8 cellular contexts compared by ENCODE assay signal in the genomic region with DNA sequence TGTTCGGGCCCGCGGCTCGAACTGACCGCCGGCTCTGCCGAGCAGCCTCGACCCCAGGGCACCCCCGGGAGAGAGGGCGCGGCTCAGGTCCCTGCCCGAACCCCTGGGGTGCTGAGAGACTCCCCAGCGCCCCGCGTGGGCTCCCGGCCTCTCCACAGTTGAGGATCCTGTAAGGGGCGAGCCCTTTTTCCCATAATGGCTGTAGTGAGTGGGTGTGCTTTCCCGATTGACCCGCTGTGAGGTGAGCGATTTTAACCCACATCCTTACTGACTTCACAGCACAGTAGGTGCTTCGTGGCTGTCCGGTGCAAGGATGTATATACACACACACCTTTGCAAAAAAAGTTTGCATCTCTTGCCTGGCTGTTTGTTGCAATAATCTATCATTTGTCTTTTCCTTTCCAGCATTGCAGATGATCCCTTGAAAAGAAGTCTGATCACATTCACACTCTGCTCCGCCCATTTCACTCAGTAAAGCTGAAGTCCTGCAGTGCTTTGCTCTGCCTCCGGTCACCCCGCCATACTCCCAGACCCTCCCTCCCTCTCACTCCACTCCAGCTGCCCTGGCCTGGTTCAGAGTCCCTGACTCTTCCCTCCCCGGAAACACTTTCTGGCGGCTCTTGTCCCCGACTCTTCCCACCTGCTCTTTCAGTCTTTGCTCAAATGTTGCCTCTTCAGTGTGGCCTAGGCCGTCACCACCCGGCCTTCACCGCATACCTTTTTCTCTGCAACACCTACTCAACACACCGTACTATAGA. TPM values are rescaled to one million over a fixed set of nuclear protein-coding genes. Genes with fewer than 3 reads are reported as not detected.
DNase-seq lines count a peak whose midpoint lies in the region; ATAC-seq and TF ChIP-seq lines count a peak whose summit lies in the region.

No MANE protein-coding gene starts in this region.

- ATAC-seq in GM18868 (IDR thresholded peaks at IDR 0.05; ENCODE audit: unreplicated experiment) (peak; percentile 7), Panc1 (peak; percentile 25), GM21528 (IDR thresholded peaks at IDR 0.05; ENCODE audit: low FRiP score, unreplicated experiment) (no peak)

- H3K36me3 ChIP-seq in Panc1 (ENCODE audit: control insufficient read depth, insufficient read depth, low read length), result peaks cover 11% of the 10 kb centered on the region
- peaks cover 68% of the 10 kb centered on the region for H3K36me3 ChIP-seq in endodermal cell (ENCODE audit: control insufficient read depth, insufficient read depth, low read length)

- no TSS peak for BruUV-seq in Panc1 (replicated peaks; lab: Mats Ljungman, UMichigan)

- H3K27ac Mint-ChIP-seq in endodermal cell (peak overlapping the region; percentile 11), neural crest cell (ENCODE audit: unreplicated experiment) (no peak overlapping the region)

- DNase-seq in AG04449 (ENCODE audit: low read depth, low spot score), result no peak
- no peak for DNase-seq in Panc1 (ENCODE audit: low read depth, low spot score)
- DNase-seq in endodermal cell, result peak; percentile 72
- no peak for DNase-seq in neural crest cell (ENCODE audit: low read depth, low spot score)
- DNase-seq in DMS153 treated with DMSO at 0.1 percent for 48 hours (lab: John Stamatoyannopoulos, UW; ENCODE audit: unreplicated experiment), result no peak
- DNase-seq in cortex of kidney (lab: John Stamatoyannopoulos, UW), result no peak

- peak overlapping the region; percentile 93 for H3K4me3 ChIP-seq in AG04449 (ENCODE audit: low read depth, low read length)
- peak overlapping the region; percentile 91 to 93 for H3K4me3 ChIP-seq in Panc1 (ENCODE audit: low read depth in 2 of 2, low read length in 2 of 2)
- peak overlapping the region; percentile 99 for H3K4me3 ChIP-seq in endodermal cell (ENCODE audit: low read length)

- H3K9ac ChIP-seq in endodermal cell (ENCODE audit: extremely low read depth, low read length, poor library complexity, severe bottlenecking), result peak overlapping the region; percentile 85

- H3K27me3 Mint-ChIP-seq in endodermal cell (ENCODE audit: insufficient read depth) (no peaks in the 10 kb centered on the region), neural crest cell (ENCODE audit: low read depth) (no peaks in the 10 kb centered on the region)

- CTCF ChIA-PET in AG04449 (lab: Yijun Ruan, JAX) (interaction anchor here (0.6 to 5.6 kb wide), 7 partner anchors 9 to 130 kb away, joined by 3 to 52 read pairs (median 5); no protein-coding TSS in a partner anchor), Panc1 (lab: Charles Lee) (no interaction called here)

- H3K4me1 ChIP-seq in Panc1 (ENCODE audit: control insufficient read depth, insufficient read depth, low read length), result peaks cover 16% of the 10 kb centered on the region
- no peaks in the 10 kb centered on the region for H3K4me1 ChIP-seq in endodermal cell (ENCODE audit: control insufficient read depth, insufficient read depth, low read length)

- TF ChIP-seq CTCF in AG04449 (IDR thresholded peaks at IDR 0.05; ENCODE audit: insufficient read depth, low read length, missing control alignments) (no peak), Panc1 (IDR thresholded peaks at IDR 0.05) (no peak), endodermal cell (conservative IDR thresholded peaks at IDR 0.05) (no peak), neural crest cell (conservative IDR thresholded peaks at IDR 0.05) (no peak)

- H3K36me3 Mint-ChIP-seq in endodermal cell (ENCODE audit: low read depth) (peaks cover 47% of the 10 kb centered on the region), neural crest cell (ENCODE audit: low read depth) (peaks cover 11% of the 10 kb centered on the region)

- H3K27ac ChIP-seq in Panc1 (ENCODE audit: low read length) (peak overlapping the region; percentile 89), endodermal cell (ENCODE audit: low read depth, low read length) (no peak overlapping the region)

- H3K9me3 ChIP-seq in Panc1 (ENCODE audit: control insufficient read depth, insufficient read depth, low read depth, low read length) (no peaks in the 10 kb centered on the region), endodermal cell (ENCODE audit: control insufficient read depth, low read length) (peaks cover 5% of the 10 kb centered on the region)

- H3K4me1 Mint-ChIP-seq in endodermal cell (peaks cover 22% of the 10 kb centered on the region), neural crest cell (peaks cover 30% of the 10 kb centered on the region)

- 21 to 32% methylated on average over 21 to 32 of the region's 32 CpGs for whole genome bisulfite sequencing in endodermal cell (ENCODE audit: insufficient coverage in 1 of 2, insufficient read length in 1 of 2), 2 experiments

- peak overlapping the region; percentile 87 for H3K4me3 Mint-ChIP-seq in endodermal cell
- H3K4me3 Mint-ChIP-seq in neural crest cell, result peak overlapping the region; percentile 89

- H3K27me3 ChIP-seq in Panc1 (ENCODE audit: control insufficient read depth, insufficient read depth, low read length) (no peaks in the 10 kb centered on the region), endodermal cell (ENCODE audit: control insufficient read depth, insufficient read depth, low read length, poor library complexity, severe bottlenecking) (no peaks in the 10 kb centered on the region)

- in situ Hi-C loops in Panc1 (cut with HindIII; ENCODE audit: low pct_unique_long_range_greater_than_20kb, low sequenced_read_pairs), result no loop called here

- intact Hi-C loops in Panc1 (cut with micrococcal nuclease; ENCODE audit: unreplicated experiment), result no loop called here

- H3K9me3 Mint-ChIP-seq in endodermal cell, result no peaks in the 10 kb centered on the region
- H3K9me3 Mint-ChIP-seq in neural crest cell, result no peaks in the 10 kb centered on the region

- POLR2A ChIA-PET in AG04449 (lab: Yijun Ruan, JAX), result interaction anchor here (1.0 to 1.5 kb wide), 3 partner anchors 9 to 125 kb away, joined by 4 to 12 read pairs (median 9); a partner anchor contains a TSS
- POLR2A ChIA-PET in Panc1 (lab: Charles Lee), result no interaction called here

RNA-seq across cellular contexts. Expression of a gene that starts 1.0 kb away (rescaled TPM):
- total RNA-seq in Panc1 (2021; ENCODE audit: unreplicated experiment) (77.4 TPM), endodermal cell (10 to 100 TPM; 84.0 to 84.8 TPM), neural crest cell (108 and 111 TPM in 2 replicates)
- polyA plus RNA-seq in Panc1 (2012; ENCODE audit: insufficient read length), result 69.4 TPM
- 75.0 TPM for polyA plus RNA-seq in endodermal cell (2013, experiment 1 of 2)
- polyA plus RNA-seq in endodermal cell (2013, experiment 2 of 2), result 63.5 TPM

RNA-seq across cellular contexts. Expression of a gene that starts 15.3 kb away (rescaled TPM):
- total RNA-seq in Panc1 (2021; ENCODE audit: unreplicated experiment), result 41.4 TPM
- polyA plus RNA-seq in Panc1 (2012; ENCODE audit: insufficient read length), result 55.8 TPM
- total RNA-seq in endodermal cell, result 10 to 100 TPM; 79.5 to 96.4 TPM
- polyA plus RNA-seq in endodermal cell (2013, experiment 1 of 2), result 123 TPM
- polyA plus RNA-seq in endodermal cell (2013, experiment 2 of 2), result 111 TPM
- 92.1 and 97.7 TPM in 2 replicates for total RNA-seq in neural crest cell
